Comparison of ENCODE assay signal across 14 cellular contexts in genomic region chr16:24954137-24954536, GRCh38.
DNase-seq lines count a peak whose midpoint lies in the region; ATAC-seq and TF ChIP-seq lines count a peak whose summit lies in the region.
"Had no signal": no experiment of that assay in that cellular context is flagged by ENCODE, and none has a peak within 500 bp of the region (broad histone marks: within the 10 kb centered on the region; RNA-seq: fewer than 3 reads in every experiment).

No MANE protein-coding gene starts in this region.

- H3K36me3 Mint-ChIP-seq in activated naive CD8-positive, alpha-beta T cell treated with anti-CD3 and anti-CD28 coated beads, Interleukin-2, amount 10 ng/mL, durations not matched to agents 7 days and 5 days, result peaks cover 26% of the 10 kb centered on the region
- H3K36me3 Mint-ChIP-seq in activated naive CD8-positive, alpha-beta T cell treated with anti-CD3 and anti-CD28 coated beads for 36 hours, result peaks cover 9% of the 10 kb centered on the region
- peaks cover 54 to 68% of the 10 kb centered on the region in 2 donors for H3K36me3 Mint-ChIP-seq in stimulated activated naive B cell treated with anti-CD40 and anti-IgM and Interleukin-4, amounts not matched to agents 10 μg/mL and 1 μg/mL and 100 μg/mL, for 72 hours

- no peaks in the 10 kb centered on the region for H3K36me3 ChIP-seq in mucosa of descending colon (ENCODE audit: low read depth)

- no peak for ATAC-seq in activated naive CD8-positive, alpha-beta T cell treated with anti-CD3 and anti-CD28 coated beads, Interleukin-2, amount 10 ng/mL, durations not matched to agents 7 days and 5 days (ENCODE audit: low read depth)
- ATAC-seq in mucosa of descending colon, result peak; percentile 58
- no peak for ATAC-seq in stimulated activated naive B cell treated with anti-CD40 and anti-IgM and Interleukin-4, amounts not matched to agents 10 μg/mL and 1 μg/mL and 100 μg/mL, for 72 hours (replicated peaks)
- ATAC-seq: GM12878, GM23338 had no signal

- H3K9me3 Mint-ChIP-seq in activated naive CD8-positive, alpha-beta T cell treated with anti-CD3 and anti-CD28 coated beads, Interleukin-2, amount 10 ng/mL, durations not matched to agents 7 days and 5 days, result no peaks in the 10 kb centered on the region
- H3K9me3 Mint-ChIP-seq in activated naive CD8-positive, alpha-beta T cell treated with anti-CD3 and anti-CD28 coated beads for 36 hours, result no peaks in the 10 kb centered on the region
- H3K9me3 Mint-ChIP-seq in stimulated activated naive B cell treated with anti-CD40 and anti-IgM and Interleukin-4, amounts not matched to agents 10 μg/mL and 1 μg/mL and 100 μg/mL, for 72 hours, result no peaks in the 10 kb centered on the region
- H3K9me3 Mint-ChIP-seq: CD4-positive, CD25-positive, alpha-beta regulatory T cell; GM23338 had no signal

- H3K4me3 ChIP-seq in mucosa of descending colon, result no peak overlapping the region
- H3K4me3 ChIP-seq: BLaER1, GM12878, GM23338 had no signal

- intact Hi-C loops in mucosa of descending colon (cut with DNase I, micrococcal nuclease), result no loop called here

- DNase-seq in activated naive CD8-positive, alpha-beta T cell treated with anti-CD3 and anti-CD28 coated beads, Interleukin-2, amount 10 ng/mL, durations not matched to agents 7 days and 5 days, result no peak
- no peak for DNase-seq in activated naive CD8-positive, alpha-beta T cell treated with anti-CD3 and anti-CD28 coated beads for 36 hours
- DNase-seq in mucosa of descending colon (no peak), COR-L47 (lab: John Stamatoyannopoulos, UW) (no peak), NCI-H146 treated with DMSO at 0.1 percent for 48 hours (lab: John Stamatoyannopoulos, UW; ENCODE audit: unreplicated experiment) (no peak), NCI-H187 treated with DMSO at 0.1 percent for 48 hours (lab: John Stamatoyannopoulos, UW) (no peak)
- no peak for DNase-seq in stimulated activated naive B cell treated with anti-CD40 and anti-IgM and Interleukin-4, amounts not matched to agents 10 μg/mL and 1 μg/mL and 100 μg/mL, for 72 hours
- DNase-seq: Calu3; CD4-positive, CD25-positive, alpha-beta regulatory T cell; DMS 273 treated with DMSO at 0.1 percent for 48 hours; H7 had no signal

- no peak for TF ChIP-seq CTCF in mucosa of descending colon (IDR thresholded peaks at IDR 0.05)

- peak overlapping the region; percentile 7 for H3K27ac Mint-ChIP-seq in activated naive CD8-positive, alpha-beta T cell treated with anti-CD3 and anti-CD28 coated beads, Interleukin-2, amount 10 ng/mL, durations not matched to agents 7 days and 5 days
- H3K27ac Mint-ChIP-seq in activated naive CD8-positive, alpha-beta T cell treated with anti-CD3 and anti-CD28 coated beads for 36 hours, result no peak overlapping the region
- peak overlapping the region; percentile 48 for H3K27ac Mint-ChIP-seq in stimulated activated naive B cell treated with anti-CD40 and anti-IgM and Interleukin-4, amounts not matched to agents 10 μg/mL and 1 μg/mL and 100 μg/mL, for 72 hours
- H3K27ac Mint-ChIP-seq: GM23338 had no signal

- POLR2A ChIA-PET in activated naive CD8-positive, alpha-beta T cell treated with anti-CD3 and anti-CD28 coated beads, Interleukin-2, amount 10 ng/mL, durations not matched to agents 7 days and 5 days (lab: Charles Lee), result no interaction called here

- no peak overlapping the region for H3K4me3 Mint-ChIP-seq in activated naive CD8-positive, alpha-beta T cell treated with anti-CD3 and anti-CD28 coated beads, Interleukin-2, amount 10 ng/mL, durations not matched to agents 7 days and 5 days
- H3K4me3 Mint-ChIP-seq in activated naive CD8-positive, alpha-beta T cell treated with anti-CD3 and anti-CD28 coated beads for 36 hours, result no peak overlapping the region
- H3K4me3 Mint-ChIP-seq in stimulated activated naive B cell treated with anti-CD40 and anti-IgM and Interleukin-4, amounts not matched to agents 10 μg/mL and 1 μg/mL and 100 μg/mL, for 72 hours, result no peak overlapping the region
- H3K4me3 Mint-ChIP-seq: CD4-positive, CD25-positive, alpha-beta regulatory T cell; GM23338 had no signal

- no peaks in the 10 kb centered on the region for H3K27me3 Mint-ChIP-seq in activated naive CD8-positive, alpha-beta T cell treated with anti-CD3 and anti-CD28 coated beads, Interleukin-2, amount 10 ng/mL, durations not matched to agents 7 days and 5 days
- no peaks in the 10 kb centered on the region for H3K27me3 Mint-ChIP-seq in activated naive CD8-positive, alpha-beta T cell treated with anti-CD3 and anti-CD28 coated beads for 36 hours
- no peaks in the 10 kb centered on the region for H3K27me3 Mint-ChIP-seq in stimulated activated naive B cell treated with anti-CD40 and anti-IgM and Interleukin-4, amounts not matched to agents 10 μg/mL and 1 μg/mL and 100 μg/mL, for 72 hours
- H3K27me3 Mint-ChIP-seq: CD4-positive, CD25-positive, alpha-beta regulatory T cell had no signal

- no peaks in the 10 kb centered on the region for H3K9me3 ChIP-seq in mucosa of descending colon
- H3K9me3 ChIP-seq: BLaER1 had no signal

- no peaks in the 10 kb centered on the region for H3K4me1 ChIP-seq in mucosa of descending colon (ENCODE audit: low read depth)
- H3K4me1 ChIP-seq: BLaER1 had no signal

- peaks cover 2% of the 10 kb centered on the region for H3K4me1 Mint-ChIP-seq in activated naive CD8-positive, alpha-beta T cell treated with anti-CD3 and anti-CD28 coated beads, Interleukin-2, amount 10 ng/mL, durations not matched to agents 7 days and 5 days
- no peaks in the 10 kb centered on the region for H3K4me1 Mint-ChIP-seq in activated naive CD8-positive, alpha-beta T cell treated with anti-CD3 and anti-CD28 coated beads for 36 hours
- peaks cover 7 to 27% of the 10 kb centered on the region in 2 donors for H3K4me1 Mint-ChIP-seq in stimulated activated naive B cell treated with anti-CD40 and anti-IgM and Interleukin-4, amounts not matched to agents 10 μg/mL and 1 μg/mL and 100 μg/mL, for 72 hours
- H3K4me1 Mint-ChIP-seq: GM23338 had no signal
